ENCODE assay signal across 8 cellular contexts in the genomic region with DNA sequence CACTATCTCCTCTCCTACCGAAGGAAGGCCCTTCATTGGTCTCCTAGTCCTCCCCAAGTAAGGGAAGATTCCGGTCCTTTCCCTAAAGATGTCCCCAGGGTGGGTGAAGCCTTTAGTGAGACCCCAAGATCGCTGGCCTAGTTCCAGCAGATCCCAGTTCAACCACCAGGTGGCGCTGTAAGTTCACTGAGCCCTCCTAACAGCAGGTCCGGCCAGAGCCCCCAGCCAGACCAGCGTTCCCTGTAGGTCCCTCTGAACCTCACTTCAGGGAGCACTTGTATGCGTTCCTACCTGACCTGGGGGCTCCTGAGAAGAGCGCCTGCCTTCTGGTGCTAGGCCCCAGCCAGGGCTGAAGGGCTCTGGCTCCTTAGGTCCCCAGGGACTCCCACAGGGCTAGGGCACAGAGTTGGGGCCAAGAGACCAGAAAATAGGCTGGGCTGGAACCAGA. TPM values are rescaled to one million over a fixed set of nuclear protein-coding genes. Genes with fewer than 3 reads are reported as not detected.
DNase-seq lines count a peak whose midpoint lies in the region; ATAC-seq and TF ChIP-seq lines count a peak whose summit lies in the region.

No MANE protein-coding gene starts in this region.

- no peaks in the 10 kb centered on the region for H3K36me3 ChIP-seq in thyroid gland

- TF ChIP-seq CTCF in omental fat pad (IDR thresholded peaks at IDR 0.05), result peak in 2 of 3 donors; percentile 56 to 92
- peak; percentile 84 to 97 (median 94) for TF ChIP-seq CTCF in thyroid gland (IDR thresholded peaks at IDR 0.05)

- H3K27me3 ChIP-seq in thyroid gland, result no peaks in the 10 kb centered on the region

- ATAC-seq in HG03460 (IDR thresholded peaks at IDR 0.05; ENCODE audit: unreplicated experiment) (peak; percentile 48), omental fat pad (ENCODE audit: low FRiP score) (peak; percentile 47)

- peaks cover 14 to 15% of the 10 kb centered on the region in 2 donors for H3K4me1 ChIP-seq in thyroid gland

- H3K9me3 ChIP-seq in thyroid gland, result no peaks in the 10 kb centered on the region

- no peak overlapping the region for H3K4me3 ChIP-seq in thyroid gland (replicated peaks in 1 of 3)

- TF ChIP-seq POLR2A in thyroid gland (IDR thresholded peaks at IDR 0.05), result no peak

- whole genome bisulfite sequencing in thyroid gland, 2 donors, result 10 to 19% methylated on average over 3 to 4 of the region's 8 CpGs

- H3K27ac ChIP-seq in thyroid gland, result no peak overlapping the region

- peak; percentile 29 to 67 for DNase-seq in NCI-H187 (lab: John Stamatoyannopoulos, UW)
- no peak for DNase-seq in NCI-H187 treated with DMSO at 0.1 percent for 48 hours (lab: John Stamatoyannopoulos, UW)
- peak; percentile 72 for DNase-seq in OCI-M1 (lab: John Stamatoyannopoulos, UW)
- peak; percentile 81 to 85 for DNase-seq in activated T-cell treated with anti-CD3 and anti-CD28 coated beads, Interleukin-2, amount 50 U/mL, for 48 hours
- peak; percentile 31 for DNase-seq in fibroblast of the conjunctiva (ENCODE audit: low read depth)
- DNase-seq in omental fat pad (ENCODE audit: low spot score), result peak; percentile 98
- DNase-seq in thyroid gland, result peak; percentile 73 to 78

- intact Hi-C loops in thyroid gland (cut with DNase I), result loop anchor here (5.0 kb wide), 2 partner anchors 37 to 342 kb away; a partner anchor contains a TSS

RNA-seq across cellular contexts. Expression of a gene that starts 38.1 kb away (rescaled TPM):
- total RNA-seq in omental fat pad, result not detected
- total RNA-seq in thyroid gland, result under 1 TPM in 1 of 4 donors, not detected in 3; 0.59 TPM

RNA-seq across cellular contexts. Expression of a gene that starts 56.8 kb away (rescaled TPM):
- total RNA-seq in omental fat pad (10 to 100 TPM in 2 of 4 donors, 1 to 10 TPM in 2; 3.6 to 12.0 (median 8.2) TPM), thyroid gland (10 to 100 TPM; 38.2 to 96.9 (median 46.9) TPM)
